Comparison of ENCODE assay signal across 24 cellular contexts in the genomic region with DNA sequence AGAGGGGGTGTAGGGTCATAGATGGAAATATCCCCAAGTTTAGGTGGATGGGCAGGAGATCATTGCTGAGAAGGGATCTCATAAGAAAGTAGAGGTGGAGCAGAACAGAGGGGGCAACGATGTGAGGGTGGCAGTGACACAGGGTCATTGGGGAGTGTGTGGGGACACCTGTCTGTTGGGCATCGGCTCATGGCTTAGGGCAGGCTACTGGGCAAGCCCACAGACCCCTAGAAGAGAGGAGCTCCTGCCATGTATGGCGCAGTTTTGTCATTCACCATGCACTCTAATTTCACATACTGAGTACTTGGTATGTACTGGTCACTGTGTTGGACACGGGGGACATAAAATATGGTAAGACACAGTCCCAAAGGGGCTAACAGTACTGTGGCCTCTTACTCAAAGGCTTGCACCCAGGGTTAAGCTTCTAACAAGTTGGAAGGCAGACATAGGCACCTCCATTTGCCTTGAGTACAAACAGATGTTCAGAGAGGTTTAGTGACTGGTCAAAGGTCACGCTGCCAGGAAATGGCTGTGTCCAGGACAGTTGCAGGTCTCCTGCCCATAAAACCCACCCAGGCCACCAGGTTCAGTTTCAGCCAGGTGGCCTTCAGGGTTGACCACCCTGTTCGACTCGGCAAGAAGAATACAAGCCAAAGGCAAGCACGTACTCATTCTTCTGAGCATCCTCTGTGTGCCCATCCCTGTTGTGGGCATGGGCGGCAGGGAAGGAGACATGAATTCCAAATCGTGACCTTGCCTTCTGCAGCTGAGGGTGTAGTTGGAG.
"Had no signal": no experiment of that assay in that cellular context is flagged by ENCODE, and none has a peak within 500 bp of the region (broad histone marks: within the 10 kb centered on the region; RNA-seq: fewer than 3 reads in every experiment).

No MANE protein-coding gene starts in this region.

- H3K27ac Mint-ChIP-seq: effector memory CD8-positive, alpha-beta T cell; naive thymus-derived CD4-positive, alpha-beta T cell; nephron; neural progenitor cell; stimulated activated memory B cell treated with anti-CD40 and anti-IgM and Interleukin-4, amounts not matched to agents 10 μg/mL and 1 μg/mL and 100 μg/mL, for 72 hours had no signal

- H3K27me3 ChIP-seq: gastrocnemius medialis, neural progenitor cell, sigmoid colon, tibial nerve, upper lobe of left lung, vagina had no signal

- H3K27ac ChIP-seq: gastrocnemius medialis, neural progenitor cell, psoas muscle, sigmoid colon, thoracic aorta, tibial nerve, upper lobe of left lung, vagina had no signal

- DNase-seq: cortex of kidney; effector memory CD8-positive, alpha-beta T cell; foreskin fibroblast; gastrocnemius medialis; mesenchymal stem cell; midbrain; naive thymus-derived CD4-positive, alpha-beta T cell; psoas muscle; right cardiac atrium; sigmoid colon; stimulated activated CD4-positive, alpha-beta T cell treated with anti-CD3 and anti-CD28 coated beads, Interleukin-2, amount 100 ng/mL, for 24 hours; stimulated activated CD4-positive, alpha-beta T cell treated with anti-CD3 and anti-CD28 coated beads, Interleukin-4, amount 100 ng/mL, for 24 hours; stimulated activated naive CD8-positive, alpha-beta T cell treated with anti-CD3 and anti-CD28 coated beads, Interleukin-15, Interleukin-2, amounts not matched to agents 100 U/mL and 50 U/mL, for 24 hours; upper lobe of left lung had no signal

- H3K4me1 ChIP-seq: gastrocnemius medialis, neural progenitor cell, psoas muscle, sigmoid colon, tibial nerve, upper lobe of left lung, vagina had no signal

- H3K36me3 Mint-ChIP-seq: neural progenitor cell; stimulated activated memory B cell treated with anti-CD40 and anti-IgM and Interleukin-4, amounts not matched to agents 10 μg/mL and 1 μg/mL and 100 μg/mL, for 72 hours had no signal

- H3K36me3 ChIP-seq: gastrocnemius medialis, neural progenitor cell, sigmoid colon, thoracic aorta, tibial nerve, upper lobe of left lung, vagina had no signal

- ATAC-seq: effector memory CD8-positive, alpha-beta T cell; gastrocnemius medialis; left lobe of liver; naive thymus-derived CD4-positive, alpha-beta T cell; psoas muscle; right cardiac atrium; stimulated activated memory B cell treated with anti-CD40 and anti-IgM and Interleukin-4, amounts not matched to agents 10 μg/mL and 1 μg/mL and 100 μg/mL, for 72 hours; stimulated activated naive CD8-positive, alpha-beta T cell treated with anti-CD3 and anti-CD28 coated beads, Interleukin-15, Interleukin-2, amounts not matched to agents 100 U/mL and 50 U/mL, for 24 hours had no signal

- H3K27me3 Mint-ChIP-seq: effector memory CD8-positive, alpha-beta T cell; naive thymus-derived CD4-positive, alpha-beta T cell; stimulated activated memory B cell treated with anti-CD40 and anti-IgM and Interleukin-4, amounts not matched to agents 10 μg/mL and 1 μg/mL and 100 μg/mL, for 72 hours had no signal

- H3K4me1 Mint-ChIP-seq: naive thymus-derived CD4-positive, alpha-beta T cell; nephron; neural progenitor cell; stimulated activated memory B cell treated with anti-CD40 and anti-IgM and Interleukin-4, amounts not matched to agents 10 μg/mL and 1 μg/mL and 100 μg/mL, for 72 hours had no signal

- H3K9me3 ChIP-seq: gastrocnemius medialis, psoas muscle, thoracic aorta, vagina had no signal

- FAIRE-seq: endometrium, kidney had no signal

- H3K4me3 Mint-ChIP-seq: effector memory CD8-positive, alpha-beta T cell; naive thymus-derived CD4-positive, alpha-beta T cell; nephron; neural progenitor cell; stimulated activated memory B cell treated with anti-CD40 and anti-IgM and Interleukin-4, amounts not matched to agents 10 μg/mL and 1 μg/mL and 100 μg/mL, for 72 hours had no signal

- H3K4me3 ChIP-seq: gastrocnemius medialis, lung, neural progenitor cell, psoas muscle, sigmoid colon, thoracic aorta, tibial nerve, upper lobe of left lung, vagina had no signal
